In the genomic region with DNA sequence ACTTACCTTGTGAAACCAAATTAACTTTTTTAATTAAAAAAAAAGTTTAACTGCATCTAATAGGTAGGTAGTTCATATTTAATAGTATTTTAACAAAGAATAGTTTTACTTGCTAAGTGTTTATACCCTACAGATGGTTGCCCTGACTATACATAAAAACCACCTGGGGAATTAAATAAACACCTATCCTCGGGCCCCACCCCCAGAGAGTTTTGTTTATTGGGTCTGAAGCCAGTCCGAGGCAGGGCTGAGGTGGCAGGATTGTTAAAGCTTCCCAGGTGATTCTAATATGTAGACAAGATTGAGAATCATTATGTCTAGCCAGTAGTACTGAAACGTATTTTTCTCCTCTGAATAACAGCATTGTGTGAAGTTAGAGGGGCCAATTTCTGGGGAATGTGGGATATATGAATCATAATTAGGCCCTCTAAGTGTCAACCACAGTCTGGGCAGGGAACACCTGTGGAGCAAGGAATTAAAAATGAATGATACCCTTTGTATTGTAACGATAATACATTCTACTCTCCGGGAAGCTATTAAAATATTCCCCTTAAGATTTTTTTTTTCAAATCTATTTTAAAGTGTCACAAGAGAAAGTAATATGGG, we compare ENCODE assay signal across 25 cellular contexts. TPM values are rescaled to one million over a fixed set of nuclear protein-coding genes. Genes with fewer than 3 reads are reported as not detected.
DNase-seq lines count a peak whose midpoint lies in the region; TF ChIP-seq lines count a peak whose summit lies in the region.
"Had no signal": no experiment of that assay in that cellular context is flagged by ENCODE, and none has a peak within 500 bp of the region (broad histone marks: within the 10 kb centered on the region; RNA-seq: fewer than 3 reads in every experiment).

No MANE protein-coding gene starts in this region.

- H3K4me1 Mint-ChIP-seq in CD14-positive monocyte (peaks cover 14% of the 10 kb centered on the region), HFFc6 (ENCODE audit: low read depth) (peaks cover 8% of the 10 kb centered on the region)

- peaks cover 25% of the 10 kb centered on the region for H3K4me1 ChIP-seq in iPS-20b (ENCODE audit: insufficient read depth, low read length)

- no peak overlapping the region for H3K4me3 Mint-ChIP-seq in CD14-positive monocyte
- no peak overlapping the region for H3K4me3 Mint-ChIP-seq in HFFc6
- H3K4me3 Mint-ChIP-seq: activated CD4-positive, alpha-beta T cell treated with anti-CD3 and anti-CD28 coated beads, Interleukin-2, amount 10 ng/mL, durations not matched to agents 24 days and 14 days; activated naive CD8-positive, alpha-beta T cell; activated T-helper 17 cell treated with anti-CD3 and anti-CD28 coated beads, Interleukin-2, amount 50 U/mL, for 72 hours; CD8-positive, alpha-beta T cell; effector memory CD8-positive, alpha-beta T cell; stimulated activated naive CD8-positive, alpha-beta T cell treated with anti-CD3 and anti-CD28 coated beads, Interleukin-15, amount 100 ng/mL, for 72 hours; T-cell had no signal

- no peaks in the 10 kb centered on the region for H3K36me3 Mint-ChIP-seq in CD14-positive monocyte
- H3K36me3 Mint-ChIP-seq in HFFc6 (ENCODE audit: low read depth): no peaks in the 10 kb centered on the region
- H3K36me3 Mint-ChIP-seq: activated naive CD8-positive, alpha-beta T cell; CD8-positive, alpha-beta T cell; T-cell had no signal

- H3K9me3 Mint-ChIP-seq in CD14-positive monocyte (peaks cover 0 to 11% (median 7%) of the 10 kb centered on the region in 7 donors), HFFc6 (peaks cover 4% of the 10 kb centered on the region; the same call in 1 of the 2 replicates)
- H3K9me3 Mint-ChIP-seq: activated T-helper 17 cell treated with anti-CD3 and anti-CD28 coated beads, Interleukin-2, amount 50 U/mL, for 72 hours; CD8-positive, alpha-beta T cell; effector memory CD8-positive, alpha-beta T cell; T-cell had no signal

- no peaks in the 10 kb centered on the region for H3K9me3 ChIP-seq in iPS-20b (ENCODE audit: insufficient read depth, low read depth, low read length)
- H3K9me3 ChIP-seq: left ventricle myocardium inferior, transverse colon had no signal

- intact Hi-C loops in CD14-positive monocyte (cut with micrococcal nuclease): no loop called here

- no peak overlapping the region; the same call in 1 of the 2 replicates for H3K9ac ChIP-seq in iPS-20b (ENCODE audit: low read depth, low read length)

- no peak overlapping the region for H3K27ac Mint-ChIP-seq in CD14-positive monocyte
- no peak overlapping the region for H3K27ac Mint-ChIP-seq in HFFc6
- H3K27ac Mint-ChIP-seq: activated CD4-positive, alpha-beta T cell treated with anti-CD3 and anti-CD28 coated beads, Interleukin-2, amount 10 ng/mL, durations not matched to agents 24 days and 14 days; activated naive CD8-positive, alpha-beta T cell; activated T-helper 17 cell treated with anti-CD3 and anti-CD28 coated beads, Interleukin-2, amount 50 U/mL, for 72 hours; CD8-positive, alpha-beta T cell; effector memory CD8-positive, alpha-beta T cell; stimulated activated naive CD8-positive, alpha-beta T cell treated with anti-CD3 and anti-CD28 coated beads, Interleukin-15, amount 100 ng/mL, for 72 hours; T-cell had no signal

- H3K27me3 Mint-ChIP-seq in CD14-positive monocyte (ENCODE audit: low read depth in 3 of 3): peaks cover 18 to 22% (median 21%) of the 10 kb centered on the region in 3 donors
- H3K27me3 Mint-ChIP-seq in HFFc6 (ENCODE audit: insufficient read depth): peaks cover 13% of the 10 kb centered on the region
- H3K27me3 Mint-ChIP-seq: activated T-helper 17 cell treated with anti-CD3 and anti-CD28 coated beads, Interleukin-2, amount 50 U/mL, for 72 hours; effector memory CD8-positive, alpha-beta T cell had no signal

- peaks cover 23% of the 10 kb centered on the region for H3K27me3 ChIP-seq in iPS-20b (ENCODE audit: insufficient read depth, low read length)

- peak overlapping the region; percentile 41; the same call in 1 of the 2 replicates for H3K4me3 ChIP-seq in iPS-20b (ENCODE audit: low read length)
- H3K4me3 ChIP-seq: left ventricle myocardium inferior, transverse colon had no signal

- peak; percentile 57 for DNase-seq in COR-L47 (lab: John Stamatoyannopoulos, UW)
- peak; percentile 53 for DNase-seq in HT1080 (ENCODE audit: low read depth)
- DNase-seq in NCI-H526 treated with DMSO at 0.1 percent for 48 hours (lab: John Stamatoyannopoulos, UW): peak; percentile 17
- no peak for DNase-seq in CD14-positive monocyte (ENCODE audit: low spot score)
- no peak for DNase-seq in NOMO-1 treated with dmso at 0.1 percent for 144 hours (lab: John Stamatoyannopoulos, UW; ENCODE audit: unreplicated experiment)
- DNase-seq in RPMI8226: no peak
- no peak for DNase-seq in HFFc6
- DNase-seq: activated CD4-positive, alpha-beta T cell treated with anti-CD3 and anti-CD28 coated beads, Interleukin-2, amount 10 ng/mL, durations not matched to agents 24 days and 14 days; CD8-positive, alpha-beta T cell; effector memory CD8-positive, alpha-beta T cell; glutamatergic neuron; Kasumi-1; left ventricle myocardium inferior; NCI-H1436; NCI-H446 treated with DMSO at 0.1 percent for 48 hours; nucleus accumbens; SHP77; stimulated activated CD4-positive, alpha-beta T cell treated with anti-CD3 and anti-CD28 coated beads, Interleukin-4, amount 100 ng/mL, for 24 hours; stimulated activated naive CD8-positive, alpha-beta T cell treated with anti-CD3 and anti-CD28 coated beads, Interleukin-15, amount 100 ng/mL, for 72 hours; T-cell; transverse colon had no signal

- TF ChIP-seq CTCF in CD14-positive monocyte (IDR thresholded peaks at IDR 0.05) (no peak), HFFc6 (IDR thresholded peaks at IDR 0.05) (no peak)

- H3K27ac ChIP-seq in iPS-20b (ENCODE audit: low read length): no peak overlapping the region
- H3K27ac ChIP-seq: left ventricle myocardium inferior, transverse colon had no signal

- H3K36me3 ChIP-seq in iPS-20b (ENCODE audit: insufficient read depth, low read depth, low read length): no peaks in the 10 kb centered on the region
- H3K36me3 ChIP-seq: left ventricle myocardium inferior, transverse colon had no signal

RNA-seq across cellular contexts. Expression of a gene that starts 5.6 kb away (rescaled TPM):
- 90.0 and 110 TPM in 2 replicates for total RNA-seq in HT1080 (2014; rRNA removed; shearing (Covaris generic))
- polyA plus RNA-seq in HT1080 (2015; cell fraction: cytosol; rRNA removed): 174 and 193 TPM in 2 replicates
- 257 and 259 TPM in 2 replicates for polyA plus RNA-seq in HT1080 (2015; cell fraction: nucleus; rRNA removed)
- 10 to 100 TPM; 11.8 to 27.4 TPM for polyA plus RNA-seq in CD14-positive monocyte
- total RNA-seq in HFFc6 (2021; fragmentation: NEBNext Ultra II Directional; extraction: Animal tissue kit (Norgen Biotek cat#: 25700)): 100 to 1,000 TPM; 164 to 266 (median 182) TPM
- total RNA-seq: OCI-LY7 had no signal

Comparison
In these comparisons a context has a peak if more than half of its experiments do, and no peak if none do; other contexts are left out.
1. DNase-seq: peak in COR-L47 (single experiment), HT1080 (single experiment) and NCI-H526 treated with DMSO at 0.1 percent for 48 hours (single experiment); none in CD14-positive monocyte (single experiment), NOMO-1 treated with dmso at 0.1 percent for 144 hours (single experiment), RPMI8226 (single experiment) and HFFc6 (single experiment).